Comparison of ENCODE assay signal across 8 cellular contexts in the genomic region with DNA sequence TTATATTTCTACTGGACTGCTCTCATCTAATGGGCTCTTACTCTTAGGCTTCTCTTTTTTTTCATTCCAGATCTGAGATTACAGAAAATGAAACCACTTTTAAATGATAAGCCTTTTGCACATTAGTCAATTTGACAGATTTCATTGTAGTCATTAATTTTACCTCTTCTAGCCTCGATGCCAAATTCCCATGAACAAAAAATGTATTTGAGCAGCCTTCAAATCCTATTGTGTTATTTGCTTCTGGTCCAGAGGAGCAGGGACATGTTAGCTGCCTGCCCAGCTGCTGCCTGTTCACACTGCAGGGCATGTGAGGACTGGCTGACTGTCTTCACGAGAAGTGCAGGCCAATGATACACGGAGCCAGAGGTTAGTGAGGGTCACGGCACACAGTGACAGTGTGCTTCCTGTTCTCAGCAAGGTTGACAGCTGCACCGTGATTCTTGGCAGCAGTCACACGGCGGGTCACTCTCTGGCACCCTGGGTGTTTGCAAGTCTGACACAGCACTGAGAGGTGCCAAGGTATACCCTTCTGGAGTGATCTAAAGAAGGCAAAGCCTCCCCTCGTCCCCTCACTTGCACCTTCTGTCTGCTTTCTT. TPM values are rescaled to one million over a fixed set of nuclear protein-coding genes. Genes with fewer than 3 reads are reported as not detected.
DNase-seq lines count a peak whose midpoint lies in the region; ATAC-seq and TF ChIP-seq lines count a peak whose summit lies in the region.

No MANE protein-coding gene starts in this region.

- peak overlapping the region in 5 of 6 donors; percentile 60 to 92 (median 82) for H3K27ac Mint-ChIP-seq in naive B cell

- H3K27ac ChIP-seq in RWPE1 (peak overlapping the region; percentile 81), colonic mucosa (no peak overlapping the region)

- TF ChIP-seq CTCF in RWPE1 (conservative IDR thresholded peaks at IDR 0.05; ENCODE audit: low read depth) (no peak), colonic mucosa (IDR thresholded peaks at IDR 0.05) (no peak)

- no peaks in the 10 kb centered on the region for H3K9me3 ChIP-seq in colonic mucosa

- no peak overlapping the region for H3K9ac ChIP-seq in colonic mucosa (ENCODE audit: low read depth in 2 of 2, low read length in 2 of 2)

- intact Hi-C loops in colonic mucosa (cut with DNase I), result no loop called here

- H3K36me3 ChIP-seq in colonic mucosa, result no peaks in the 10 kb centered on the region

- ATAC-seq in HG03175 (IDR thresholded peaks at IDR 0.05; ENCODE audit: unreplicated experiment), result peak; percentile 97
- ATAC-seq in naive B cell (ENCODE audit: low read depth in 2 of 2), result peak; percentile 88 to 98

- no peaks in the 10 kb centered on the region for H3K9me3 Mint-ChIP-seq in naive B cell

- peak; percentile 16 to 23 for DNase-seq in stimulated activated CD4-positive, alpha-beta T cell treated with anti-CD3 and anti-CD28 coated beads, Interleukin-2, amount 100 ng/mL, for 24 hours
- no peak for DNase-seq in stimulated activated CD4-positive, alpha-beta T cell treated with anti-CD3 and anti-CD28 coated beads, Interleukin-2, amount 100 ng/mL, for 48 hours
- no peak for DNase-seq in RWPE1 (ENCODE audit: low spot score)
- DNase-seq in colonic mucosa, result peak; percentile 27
- peak; percentile 17 for DNase-seq in naive B cell
- DNase-seq in ACHN, result no peak
- no peak for DNase-seq in epidermal melanocyte (ENCODE audit: insufficient read length, low spot score)

- H3K27me3 Mint-ChIP-seq in naive B cell, result no peaks in the 10 kb centered on the region

- no peaks in the 10 kb centered on the region for H3K4me1 ChIP-seq in colonic mucosa

- peak overlapping the region in 4 of 8 donors; percentile 21 to 58 (median 36) for H3K4me3 Mint-ChIP-seq in naive B cell

- peaks cover 26 to 28% (median 26%) of the 10 kb centered on the region in 3 donors for H3K4me1 Mint-ChIP-seq in naive B cell

- in situ Hi-C loops in ACHN (cut with HindIII; ENCODE audit: low pct_ligation_motif_present, low pct_unique_long_range_greater_than_20kb, low sequenced_read_pairs), result no loop called here

- peaks cover 4 to 9% of the 10 kb centered on the region in 2 donors for H3K36me3 Mint-ChIP-seq in naive B cell

- H3K4me3 ChIP-seq in colonic mucosa, result no peak overlapping the region

- POLR2A ChIA-PET in RWPE1 (lab: Yijun Ruan, JAX; ENCODE audit: low non-redundant PET), result no interaction called here

- H3K27me3 ChIP-seq in colonic mucosa, result no peaks in the 10 kb centered on the region

- CTCF ChIA-PET in RWPE1 (lab: Yijun Ruan, JAX), result no interaction called here

RNA-seq across cellular contexts. Expression of a gene that starts 40.8 kb away (rescaled TPM):
- 10 to 100 TPM in 1 of 2 donors, 1 to 10 TPM in 1; 8.5 to 25.9 TPM for total RNA-seq in colonic mucosa
- polyA plus RNA-seq in naive B cell (ENCODE audit: low read depth in 6 of 6), result 1 to 10 TPM; 3.5 to 9.2 (median 4.9) TPM

Comparison
In these comparisons a context has a peak if more than half of its experiments do, and no peak if none do; other contexts are left out.
1. DNase-seq: peak in stimulated activated CD4-positive, alpha-beta T cell treated with anti-CD3 and anti-CD28 coated beads, Interleukin-2, amount 100 ng/mL, for 24 hours (2 of 2), colonic mucosa (single experiment) and naive B cell (single experiment); none in stimulated activated CD4-positive, alpha-beta T cell treated with anti-CD3 and anti-CD28 coated beads, Interleukin-2, amount 100 ng/mL, for 48 hours (0 of 2), RWPE1 (single experiment), ACHN (single experiment) and epidermal melanocyte (single experiment).